Comparison of ENCODE assay signal across 8 cellular contexts in genomic region chr1:158113759-158114127, GRCh38.
DNase-seq lines count a peak whose midpoint lies in the region; ATAC-seq and TF ChIP-seq lines count a peak whose summit lies in the region.

No MANE protein-coding gene starts in this region.

- DNase-seq in activated CD4-positive, alpha-beta memory T cell treated with anti-CD3 and anti-CD28 coated beads for 36 hours: no peak
- DNase-seq in cerebellar nuclear complex (lab: John Stamatoyannopoulos, UW) (no peak), NCI-H1694 (lab: John Stamatoyannopoulos, UW) (no peak)

- H3K4me3 ChIP-seq in HEK293 (ENCODE audit: low read depth, low read length) (no peak overlapping the region), iPS-15b (ENCODE audit: low read depth, low read length) (peak overlapping the region; percentile 54), skin epidermis (peak overlapping the region in 6 of 7 experiments; percentile 15 to 44 (median 31))

- H3K4me3 Mint-ChIP-seq in activated CD4-positive, alpha-beta memory T cell treated with anti-CD3 and anti-CD28 coated beads for 36 hours: peak overlapping the region; percentile 64

- peaks cover 11% of the 10 kb centered on the region for H3K4me1 Mint-ChIP-seq in activated CD4-positive, alpha-beta memory T cell treated with anti-CD3 and anti-CD28 coated beads for 36 hours (ENCODE audit: low read depth)

- no peaks in the 10 kb centered on the region for H3K36me3 ChIP-seq in HEK293 (ENCODE audit: control insufficient read depth in 2 of 2, insufficient read depth in 1 of 2, low read length in 2 of 2)
- H3K36me3 ChIP-seq in iPS-15b (ENCODE audit: control insufficient read depth, insufficient read depth, low read length): no peaks in the 10 kb centered on the region

- intact Hi-C loops in activated CD4-positive, alpha-beta memory T cell treated with anti-CD3 and anti-CD28 coated beads for 36 hours (cut with micrococcal nuclease): loop anchor here (10.0 kb wide), 1 partner anchor 61 kb away; no protein-coding TSS in a partner anchor

- H3K27me3 Mint-ChIP-seq in activated CD4-positive, alpha-beta memory T cell treated with anti-CD3 and anti-CD28 coated beads for 36 hours: peaks cover 44% of the 10 kb centered on the region

- H3K36me3 Mint-ChIP-seq in activated CD4-positive, alpha-beta memory T cell treated with anti-CD3 and anti-CD28 coated beads for 36 hours: no peaks in the 10 kb centered on the region

- ATAC-seq in GM18867 (IDR thresholded peaks at IDR 0.05; ENCODE audit: unreplicated experiment) (no peak), GM18520 (IDR thresholded peaks at IDR 0.05; ENCODE audit: unreplicated experiment) (no peak)

- no peak overlapping the region for H3K9ac ChIP-seq in iPS-15b (ENCODE audit: low read depth, low read length)

- TF ChIP-seq CTCF in HEK293 (tag by site-specific recombination; IDR thresholded peaks at IDR 0.05): no peak

- peaks cover 32% of the 10 kb centered on the region for H3K27me3 ChIP-seq in iPS-15b (ENCODE audit: control insufficient read depth, insufficient read depth, low read length)

- CTCF ChIA-PET in HEK293 (lab: Yijun Ruan, JAX): interaction anchor here (0.6 to 22.5 kb wide), 17 partner anchors 8 to 1084 kb away, joined by 3 to 805 read pairs (median 4); partner anchors contain the start of gene KIRREL1
- CTCF ChIA-PET in activated CD4-positive, alpha-beta memory T cell treated with anti-CD3 and anti-CD28 coated beads for 36 hours (lab: Charles Lee): interaction anchor here (1.4 to 3.6 kb wide), 3 partner anchors 10 to 122 kb away, joined by 4 to 19 read pairs (median 10); no protein-coding TSS in a partner anchor

- no peak overlapping the region for H3K27ac Mint-ChIP-seq in activated CD4-positive, alpha-beta memory T cell treated with anti-CD3 and anti-CD28 coated beads for 36 hours

- H3K4me1 ChIP-seq in HEK293 (ENCODE audit: control insufficient read depth, insufficient read depth, low read length): no peaks in the 10 kb centered on the region; the same call in 1 of the 2 replicates
- peaks cover 12% of the 10 kb centered on the region for H3K4me1 ChIP-seq in iPS-15b (ENCODE audit: control insufficient read depth, insufficient read depth, low read length)

- H3K9me3 Mint-ChIP-seq in activated CD4-positive, alpha-beta memory T cell treated with anti-CD3 and anti-CD28 coated beads for 36 hours: peaks cover 2% of the 10 kb centered on the region

- POLR2A ChIA-PET in HEK293 (lab: Yijun Ruan, JAX): no interaction called here
- POLR2A ChIA-PET in activated CD4-positive, alpha-beta memory T cell treated with anti-CD3 and anti-CD28 coated beads for 36 hours (lab: Charles Lee): no interaction called here

- no peaks in the 10 kb centered on the region for H3K9me3 ChIP-seq in HEK293 (ENCODE audit: control insufficient read depth, insufficient read depth, low read depth, low read length)
- H3K9me3 ChIP-seq in iPS-15b (ENCODE audit: control insufficient read depth, insufficient read depth, low read length): no peaks in the 10 kb centered on the region

- H3K27ac ChIP-seq in HEK293 (ENCODE audit: extremely low read depth, low read depth, low read length): peak overlapping the region; percentile 8; the same call in 1 of the 2 replicates
- H3K27ac ChIP-seq in skin epidermis: no peak overlapping the region

TF ChIP-seq in HEK293, 187 proteins besides CTCF, POLR2A, EP300 and RAD21 (continues in another document):
- TF ChIP-seq ZNF610 (tag by site-specific recombination; IDR thresholded peaks at IDR 0.05; ENCODE audit: borderline replicate concordance) (0 out of 2 replicates have a peak, but pooled peaks have one; percentile 2), ZNF423 (tag by site-specific recombination; IDR thresholded peaks at IDR 0.05) (no peak), ZFP41 (tag by site-specific recombination; IDR thresholded peaks at IDR 0.05; ENCODE audit: borderline replicate concordance) (no peak), ZBTB8A (tag by site-specific recombination; IDR thresholded peaks at IDR 0.05) (peak; percentile 7; the same call in 1 of the 2 replicates), ZNF529 (tag by site-specific recombination; IDR thresholded peaks at IDR 0.05; ENCODE audit: insufficient replicate concordance) (no peak), ZSCAN30 (tag by site-specific recombination; IDR thresholded peaks at IDR 0.05) (no peak), ZNF2 (tag by site-specific recombination; IDR thresholded peaks at IDR 0.05) (no peak), ZBTB44 (tag by site-specific recombination; IDR thresholded peaks at IDR 0.05) (no peak), PATZ1 (tag by site-specific recombination; IDR thresholded peaks at IDR 0.05) (peak; percentile 18; the same call in 1 of the 2 replicates), ZNF394 (tag by site-specific recombination; IDR thresholded peaks at IDR 0.05; ENCODE audit: borderline replicate concordance) (no peak), PRDM1 (tag by site-specific recombination; IDR thresholded peaks at IDR 0.05) (0 out of 2 replicates have a peak, but pooled peaks have one; percentile 7), PRDM10 (tag by site-specific recombination; IDR thresholded peaks at IDR 0.05) (no peak), ZNF335 (tag by site-specific recombination; conservative IDR thresholded peaks at IDR 0.05) (peak; percentile 26; the same call in 1 of the 2 replicates)
